ENCODE assay signal across 8 cellular contexts in genomic region chr10:88991161-88991899, GRCh38. TPM values are rescaled to one million over a fixed set of nuclear protein-coding genes. Genes with fewer than 3 reads are reported as not detected.
DNase-seq lines count a peak whose midpoint lies in the region; ATAC-seq and TF ChIP-seq lines count a peak whose summit lies in the region.

No MANE protein-coding gene starts in this region.

- TF ChIP-seq POLR2A in GM19099 (IDR thresholded peaks at IDR 0.05; ENCODE audit: extremely low read depth, insufficient read length, low read depth) (peak; percentile 59), adrenal gland (IDR thresholded peaks at IDR 0.05) (peak; percentile 37 to 63)

- H3K9me3 ChIP-seq in adrenal gland (replicated peaks in 1 of 3): no peaks in the 10 kb centered on the region

- H3K9me3 Mint-ChIP-seq in T-cell: peaks cover 2 to 4% (median 3%) of the 10 kb centered on the region in 3 donors
- H3K9me3 Mint-ChIP-seq in progenitor cell of endocrine pancreas (ENCODE audit: low read depth): no peaks in the 10 kb centered on the region

- H3K27ac ChIP-seq in adrenal gland: peak overlapping the region; percentile 90 to 98 (median 94)

- H3K27ac Mint-ChIP-seq in T-cell (peak overlapping the region; percentile 95 to 98), progenitor cell of endocrine pancreas (peak overlapping the region; percentile 46)

- ATAC-seq in T-cell (replicated peaks in 1 of 4) (peak; percentile 53 to 73 (median 68)), left ventricle myocardium superior (peak; percentile 88)

- DNase-seq in AML-193 (lab: John Stamatoyannopoulos, UW): peak; percentile 35 to 41
- DNase-seq in HK-2 (ENCODE audit: unreplicated experiment): peak; percentile 65
- DNase-seq in T-cell: peak in 33 of 34 experiments; percentile 21 to 64 (median 45)
- peak; percentile 73 to 89 (median 77) for DNase-seq in adrenal gland
- peak; percentile 86 for DNase-seq in left ventricle myocardium superior
- peak; percentile 12 for DNase-seq in progenitor cell of endocrine pancreas (ENCODE audit: low spot score, unreplicated experiment)
- DNase-seq in NCI-H1694 (lab: John Stamatoyannopoulos, UW): no peak

- H3K36me3 ChIP-seq in adrenal gland (replicated peaks in 1 of 2): no peaks in the 10 kb centered on the region

- intact Hi-C loops in adrenal gland (cut with DNase I): no loop called here
- intact Hi-C loops in left ventricle myocardium superior (cut with micrococcal nuclease): no loop called here

- CTCF ChIA-PET in T-cell (lab: Charles Lee): interaction anchor here (0.6 to 2.7 kb wide), 9 partner anchors 10 to 1030 kb away, joined by 3 to 9 read pairs (median 4); no protein-coding TSS in a partner anchor

- H3K4me1 ChIP-seq in adrenal gland (replicated peaks in 1 of 2): peaks cover 11 to 67% of the 10 kb centered on the region in 2 donors

- peak overlapping the region; percentile 51 to 94 (median 83) for H3K4me3 ChIP-seq in adrenal gland

- no peaks in the 10 kb centered on the region for H3K27me3 Mint-ChIP-seq in T-cell
- H3K27me3 Mint-ChIP-seq in progenitor cell of endocrine pancreas: peaks cover 63% of the 10 kb centered on the region

- H3K36me3 Mint-ChIP-seq in T-cell (peaks cover 2% of the 10 kb centered on the region), progenitor cell of endocrine pancreas (ENCODE audit: insufficient read depth) (no peaks in the 10 kb centered on the region)

- no peaks in the 10 kb centered on the region for H3K27me3 ChIP-seq in adrenal gland

- POLR2A ChIA-PET in T-cell (lab: Charles Lee): interaction anchor here in 1 of 2 donors (0.6 to 2.3 kb wide), 7 partner anchors 10 to 341 kb away, joined by 3 to 7 read pairs (median 3); no protein-coding TSS in a partner anchor

- TF ChIP-seq CTCF in adrenal gland (IDR thresholded peaks at IDR 0.05) (no peak), progenitor cell of endocrine pancreas (IDR thresholded peaks at IDR 0.05; ENCODE audit: unreplicated experiment) (no peak)

- H3K4me3 Mint-ChIP-seq in T-cell (peak overlapping the region; percentile 94 to 98 (median 95)), progenitor cell of endocrine pancreas (ENCODE audit: low read depth) (peak overlapping the region; percentile 89)

- WGBS in adrenal gland, 4 donors: 0 to 1% (median 0%) methylated on average over 26 to 38 of the region's 38 CpGs

- H3K4me1 Mint-ChIP-seq in T-cell (peaks cover 73 to 74% (median 73%) of the 10 kb centered on the region in 3 donors), progenitor cell of endocrine pancreas (ENCODE audit: low read depth) (peaks cover 5% of the 10 kb centered on the region)

RNA-seq across cellular contexts. Expression of gene FAS, which starts 0.7 kb away (rescaled TPM):
- 10 to 100 TPM; 18.4 to 32.6 (median 28.0) TPM for total RNA-seq in T-cell
- 100 to 1,000 TPM in 1 of 8 donors, 10 to 100 TPM in 7; 30.4 to 236 (median 58.7) TPM for total RNA-seq in adrenal gland
- 10 to 100 TPM; 14.4 to 58.9 (median 18.6) TPM for polyA plus RNA-seq in adrenal gland
- 4.0 TPM for total RNA-seq in left ventricle myocardium superior
- 1.9 and 2.7 TPM in 2 replicates for total RNA-seq in progenitor cell of endocrine pancreas

RNA-seq across cellular contexts. Expression of gene ACTA2, which starts 38.8 kb away (rescaled TPM):
- total RNA-seq in T-cell (1 to 10 TPM; 4.0 to 7.8 (median 5.3) TPM), adrenal gland (100 to 1,000 TPM in 6 of 8 donors, 10 to 100 TPM in 2; 94.3 to 529 (median 365) TPM), left ventricle myocardium superior (53.5 TPM), progenitor cell of endocrine pancreas (4.1 and 6.0 TPM in 2 replicates)
- polyA plus RNA-seq in adrenal gland: 100 to 1,000 TPM; 135 to 357 (median 298) TPM
